1 cellular context compared by ENCODE assay signal in genomic region chr5:179804599-179804947, GRCh38.
TF ChIP-seq lines count a peak whose summit lies in the region.

No MANE protein-coding gene starts in this region.

TF ChIP-seq in A549, 52 proteins besides CTCF, POLR2A, EP300 and RAD21 (continued from another document):
- TF ChIP-seq REST (IDR thresholded peaks at IDR 0.05): no peak
- TF ChIP-seq ZFP36 (IDR thresholded peaks at IDR 0.05; ENCODE audit: borderline replicate concordance, partially characterized antibody): no peak
- TF ChIP-seq ATOH8 (CRISPR knock-in tag; IDR thresholded peaks at IDR 0.05; ENCODE audit: low read depth): no peak
